ENCODE assay signal across 11 cellular contexts in genomic region chr9:20209421-20210340, GRCh38.
DNase-seq lines count a peak whose midpoint lies in the region; ATAC-seq, FAIRE-seq and TF ChIP-seq lines count a peak whose summit lies in the region.
"Had no signal": no experiment of that assay in that cellular context is flagged by ENCODE, and none has a peak within 500 bp of the region (broad histone marks: within the 10 kb centered on the region; RNA-seq: fewer than 3 reads in every experiment).

No MANE protein-coding gene starts in this region.

- peak; percentile 51 for DNase-seq in activated naive CD4-positive, alpha-beta T cell treated with Interleukin-2 at 50 U/mL for 16 hours
- no peak for DNase-seq in activated naive CD4-positive, alpha-beta T cell (lab: John Stamatoyannopoulos, UW)
- peak; percentile 40 for DNase-seq in activated T-cell treated with anti-CD3 and anti-CD28 coated beads, Interleukin-2, amount 50 U/mL, for 1 hour
- no peak for DNase-seq in neural crest cell (ENCODE audit: low read depth, low spot score)
- DNase-seq in NCI-H1092 (lab: John Stamatoyannopoulos, UW) = no peak
- DNase-seq in NCI-H748 treated with DMSO at 0.1 percent for 48 hours (lab: John Stamatoyannopoulos, UW) = no peak
- DNase-seq in RCC 7860 (ENCODE audit: low spot score) = no peak
- DNase-seq: ACHN, naive B cell, WERI-Rb-1 had no signal

- H3K4me3 Mint-ChIP-seq in neural crest cell = no peak overlapping the region
- H3K4me3 Mint-ChIP-seq: naive B cell had no signal

- no peaks in the 10 kb centered on the region for H3K9me3 Mint-ChIP-seq in neural crest cell
- H3K9me3 Mint-ChIP-seq: naive B cell had no signal

- H3K27me3 Mint-ChIP-seq in neural crest cell (ENCODE audit: low read depth) = no peaks in the 10 kb centered on the region

- TF ChIP-seq CTCF in neural crest cell (conservative IDR thresholded peaks at IDR 0.05) = no peak

- no peak for ATAC-seq in SK-N-SH treated with all-trans-retinoic acid at 6 μM for 48 hours

- H3K4me1 Mint-ChIP-seq in neural crest cell = no peaks in the 10 kb centered on the region

- no peaks in the 10 kb centered on the region for H3K36me3 Mint-ChIP-seq in neural crest cell (ENCODE audit: low read depth)
- H3K36me3 Mint-ChIP-seq: naive B cell had no signal

- no peak for FAIRE-seq in RCC 7860 (lab: Jason Lieb, UNC)

- H3K27ac Mint-ChIP-seq in neural crest cell (ENCODE audit: unreplicated experiment) = peak overlapping the region; percentile 4
- H3K27ac Mint-ChIP-seq: naive B cell had no signal

TF ChIP-seq in SK-N-SH treated with all-trans-retinoic acid at 6 μM for 48 hours, 23 proteins besides CTCF, POLR2A, EP300 and RAD21:
- TF ChIP-seq ZNF565 (CRISPR knock-in tag; conservative IDR thresholded peaks at IDR 0.05; ENCODE audit: low read depth) (no peak), TOX (CRISPR knock-in tag; IDR thresholded peaks at IDR 0.05; ENCODE audit: borderline replicate concordance) (no peak), CSDC2 (CRISPR knock-in tag; IDR thresholded peaks at IDR 0.05) (no peak), CREB5 (CRISPR knock-in tag; IDR thresholded peaks at IDR 0.05; ENCODE audit: low read depth) (no peak), ZNF8 (CRISPR knock-in tag; IDR thresholded peaks at IDR 0.05) (no peak), SNAI2 (CRISPR knock-in tag; IDR thresholded peaks at IDR 0.05) (no peak), ZNF70 (CRISPR knock-in tag; IDR thresholded peaks at IDR 0.05) (no peak), PATZ1 (CRISPR knock-in tag; IDR thresholded peaks at IDR 0.05; ENCODE audit: borderline replicate concordance) (no peak)

Comparison
In these comparisons a context has a peak if more than half of its experiments do, and no peak if none do; other contexts are left out.
1. DNase-seq: peak in activated naive CD4-positive, alpha-beta T cell treated with Interleukin-2 at 50 U/mL for 16 hours (single experiment) and activated T-cell treated with anti-CD3 and anti-CD28 coated beads, Interleukin-2, amount 50 U/mL, for 1 hour (single experiment); none in activated naive CD4-positive, alpha-beta T cell (0 of 4), neural crest cell (single experiment), NCI-H1092 (single experiment), NCI-H748 treated with DMSO at 0.1 percent for 48 hours (single experiment) and RCC 7860 (single experiment).